1 cellular context compared by ENCODE assay signal in genomic region chr12:118237053-118237665, GRCh38.
TF ChIP-seq lines count a peak whose summit lies in the region.

No MANE protein-coding gene starts in this region.

TF ChIP-seq in HCT116, 20 proteins besides CTCF, POLR2A, EP300 and RAD21 (continued from another document):
- TF ChIP-seq MAX (IDR thresholded peaks at IDR 0.05), result no peak
